8 cellular contexts compared by ENCODE assay signal in the genomic region with DNA sequence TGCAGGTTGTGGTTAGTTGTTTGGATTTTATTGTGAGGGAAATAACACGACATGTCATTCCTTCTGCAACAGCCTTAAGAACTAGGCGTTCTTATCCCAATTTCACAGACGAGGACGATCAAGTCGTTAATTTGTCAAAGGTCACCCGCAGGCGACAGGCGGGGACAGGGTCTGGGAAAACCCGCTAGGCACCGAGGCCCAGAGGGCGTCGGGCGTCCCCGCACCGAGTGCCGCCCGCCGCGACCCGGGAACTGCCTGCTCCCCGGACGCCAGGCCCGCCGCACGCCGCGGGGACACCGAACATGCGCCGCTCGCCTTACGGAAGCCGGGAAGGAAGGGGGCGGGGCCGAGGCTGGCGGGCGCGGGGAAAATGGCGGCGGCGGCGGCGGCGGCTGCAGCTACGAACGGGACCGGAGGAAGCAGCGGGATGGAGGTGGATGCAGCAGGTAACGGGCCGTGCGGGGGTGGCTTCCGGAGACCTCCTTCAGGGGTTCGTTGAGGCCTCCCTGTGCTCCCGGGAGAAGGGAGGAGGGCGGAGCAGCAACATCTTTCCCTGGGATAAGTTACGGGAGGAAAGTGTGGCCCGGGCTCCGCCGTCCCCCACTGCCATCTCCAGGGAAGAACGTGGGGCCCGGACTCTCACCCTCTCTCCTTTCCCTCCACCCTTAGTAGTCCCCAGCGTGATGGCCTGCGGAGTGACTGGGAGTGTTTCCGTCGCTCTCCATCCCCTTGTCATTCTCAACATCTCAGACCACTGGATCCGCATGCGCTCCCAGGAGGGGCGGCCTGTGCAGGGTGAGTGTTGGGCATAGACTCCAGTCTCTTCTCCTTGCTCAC. TPM values are rescaled to one million over a fixed set of nuclear protein-coding genes. Genes with fewer than 3 reads are reported as not detected.
DNase-seq lines count a peak whose midpoint lies in the region; ATAC-seq and TF ChIP-seq lines count a peak whose summit lies in the region.

Gene COPS6, plus strand, starts transcription at position 349 of the 837 bp plus-strand sequence. Its CDS starts 22 bp downstream, at position 371.

- H3K27ac ChIP-seq in WERI-Rb-1, result peak within 1 kb of the TSS; percentile 95
- H3K27ac ChIP-seq in breast epithelium, result peak within 1 kb of the TSS; percentile 88 to 90
- peak within 1 kb of the TSS; percentile 30 for H3K27ac ChIP-seq in iPS-20b (ENCODE audit: low read length)
- peak within 1 kb of the TSS; percentile 73 for H3K27ac ChIP-seq in skeletal muscle tissue (ENCODE audit: low read depth, low read length)

- DNase-seq in D341Med (ENCODE audit: low spot score) (peak; percentile 92), H4 (ENCODE audit: low spot score) (peak; percentile 64), NCI-H2029 treated with DMSO at 0.1 percent for 48 hours (lab: John Stamatoyannopoulos, UW) (peak; percentile 24), WERI-Rb-1 (peak; percentile 83), breast epithelium (ENCODE audit: low spot score in 2 of 2) (peak; percentile 63 to 83)

- peak; percentile 62 for TF ChIP-seq POLR2A in breast epithelium (IDR thresholded peaks at IDR 0.05)

- H3K36me3 ChIP-seq in WERI-Rb-1 (peaks cover 48% of the 10 kb centered on the region), breast epithelium (peaks cover 9% of the 10 kb centered on the region), iPS-20b (ENCODE audit: insufficient read depth, low read depth, low read length) (peaks cover 37% of the 10 kb centered on the region), skeletal muscle tissue (ENCODE audit: control insufficient read depth in 3 of 3, insufficient read depth in 3 of 3, low read length in 3 of 3) (peaks cover 34 to 37% (median 36%) of the 10 kb centered on the region in 3 donors)

- intact Hi-C loops in breast epithelium (cut with DNase I; ENCODE audit: low total_unique reads), result loop anchor here (10.0 kb wide), 2 partner anchors 56 to 74 kb away; partner anchors contain the start of genes LAMTOR4 and ZKSCAN1

- H3K4me3 ChIP-seq in WERI-Rb-1 (ENCODE audit: low read depth, low read length) (peak within 1 kb of the TSS; percentile 93), breast epithelium (peak within 1 kb of the TSS; percentile 57 to 87 (median 78)), iPS-20b (ENCODE audit: low read length) (peak within 1 kb of the TSS; percentile 92), skeletal muscle tissue (ENCODE audit: low read length in 3 of 3) (peak within 1 kb of the TSS; percentile 93 to 96 (median 95))

- ATAC-seq in HG02981 (IDR thresholded peaks at IDR 0.05; ENCODE audit: unreplicated experiment), result no peak

- H3K4me1 ChIP-seq in breast epithelium, result peaks cover 0 to 3% of the 10 kb centered on the region in 2 donors
- no peaks in the 10 kb centered on the region; the same call in 1 of the 2 replicates for H3K4me1 ChIP-seq in iPS-20b (ENCODE audit: insufficient read depth, low read length)
- peaks cover 16 to 27% (median 26%) of the 10 kb centered on the region in 3 donors for H3K4me1 ChIP-seq in skeletal muscle tissue (ENCODE audit: control insufficient read depth in 3 of 3, insufficient read depth in 3 of 3, low read length in 3 of 3)

- H3K9ac ChIP-seq in iPS-20b (ENCODE audit: low read depth, low read length) (peak within 1 kb of the TSS; percentile 92), skeletal muscle tissue (ENCODE audit: low read depth in 1 of 3, low read length in 3 of 3) (peak within 1 kb of the TSS; percentile 78 to 94 (median 88))

- H3K9me3 ChIP-seq in WERI-Rb-1 (ENCODE audit: severe bottlenecking) (no peaks in the 10 kb centered on the region), breast epithelium (no peaks in the 10 kb centered on the region), iPS-20b (ENCODE audit: insufficient read depth, low read depth, low read length) (no peaks in the 10 kb centered on the region), skeletal muscle tissue (ENCODE audit: control insufficient read depth in 3 of 3, low read length in 3 of 3) (no peaks in the 10 kb centered on the region)

- TF ChIP-seq CTCF in WERI-Rb-1 (IDR thresholded peaks at IDR 0.05; ENCODE audit: low read depth, low read length) (no peak), breast epithelium (IDR thresholded peaks at IDR 0.05) (no peak)

- H3K27me3 ChIP-seq in WERI-Rb-1 (ENCODE audit: insufficient read depth, low read depth, severe bottlenecking) (no peaks in the 10 kb centered on the region), breast epithelium (no peaks in the 10 kb centered on the region), iPS-20b (ENCODE audit: insufficient read depth, low read length) (no peaks in the 10 kb centered on the region), skeletal muscle tissue (ENCODE audit: control insufficient read depth in 3 of 3, insufficient read depth in 3 of 3, low read length in 3 of 3) (no peaks in the 10 kb centered on the region)

RNA-seq across cellular contexts. Expression of gene COPS6, which starts in this region (rescaled TPM):
- total RNA-seq in H4 (2014; rRNA removed; shearing (Covaris generic)), result 76.6 and 95.4 TPM in 2 replicates
- total RNA-seq in breast epithelium, result 10 to 100 TPM; 40.8 to 73.4 (median 49.6) TPM
- 57.4 TPM for total RNA-seq in skeletal muscle tissue

Comparison
In these comparisons a context has a peak if more than half of its experiments do, and no peak if none do; other contexts are left out.
1. DNase-seq: peak in every context shown above with its lines; median percentile 92 in D341Med; 83 in WERI-Rb-1; 73 in breast epithelium; 64 in H4; 24 in NCI-H2029 treated with DMSO at 0.1 percent for 48 hours.
2. H3K27ac ChIP-seq: peak in every context shown above with its lines; median percentile 95 in WERI-Rb-1; 89 in breast epithelium; 73 in skeletal muscle tissue; 30 in iPS-20b.